ENCODE assay signal across 8 cellular contexts in genomic region chr1:207805841-207806421, GRCh38. TPM values are rescaled to one million over a fixed set of nuclear protein-coding genes. Genes with fewer than 3 reads are reported as not detected.
DNase-seq lines count a peak whose midpoint lies in the region; ATAC-seq, FAIRE-seq and TF ChIP-seq lines count a peak whose summit lies in the region.

No MANE protein-coding gene starts in this region.

- in situ Hi-C loops in K562 (cut with MboI) = no loop called here

- peak; percentile 82 for FAIRE-seq in K562 (lab: Jason Lieb, UNC)

- intact Hi-C loops in K562 (cut with micrococcal nuclease) = no loop called here
- intact Hi-C loops in OCI-LY7 (cut with micrococcal nuclease; ENCODE audit: unreplicated experiment) = no loop called here

- H2AFZ ChIP-seq in K562 (ENCODE audit: low read depth, low read length) (peak overlapping the region; percentile 63), OCI-LY7 (ENCODE audit: low read length) (no peak overlapping the region)

- no peaks in the 10 kb centered on the region for H3K27me3 ChIP-seq in K562 (ENCODE audit: control insufficient read depth in 2 of 2, insufficient read depth in 2 of 2, low read length in 2 of 2)
- no peaks in the 10 kb centered on the region for H3K27me3 ChIP-seq in kidney epithelial cell (ENCODE audit: control insufficient read depth, insufficient read depth, low read length)
- no peaks in the 10 kb centered on the region for H3K27me3 ChIP-seq in subcutaneous abdominal adipose tissue (ENCODE audit: control insufficient read depth in 5 of 5, insufficient read depth in 4 of 5, low read length in 5 of 5)

- WGBS in K562 (ENCODE audit: insufficient coverage, low coverage, missing lambda C conversion rate) = 15% methylated on average over 5 of the region's 5 CpGs

- CTCF ChIA-PET in K562 (lab: Yijun Ruan, JAX; ENCODE audit: low intra/inter-chr PET ratio) (no interaction called here), OCI-LY7 (lab: Charles Lee; ENCODE audit: unreplicated experiment) (interaction anchor here (0.9 to 1.1 kb wide), 2 partner anchors 14 to 17 kb away, joined by 3 to 4 read pairs; no protein-coding TSS in a partner anchor)

- H3K4me3 ChIP-seq in K562 (no peak overlapping the region), kidney epithelial cell (ENCODE audit: low read depth, low read length) (no peak overlapping the region), subcutaneous abdominal adipose tissue (ENCODE audit: low read depth in 1 of 5, low read length in 5 of 5) (no peak overlapping the region), OCI-LY7 (ENCODE audit: low read depth, low read length, poor library complexity, severe bottlenecking) (no peak overlapping the region)

- ATAC-seq in K562 (peak; percentile 86), GM21528 (IDR thresholded peaks at IDR 0.05; ENCODE audit: low FRiP score, unreplicated experiment) (no peak), HG03095 (IDR thresholded peaks at IDR 0.05; ENCODE audit: unreplicated experiment) (no peak), HG03565 (IDR thresholded peaks at IDR 0.05; ENCODE audit: unreplicated experiment) (no peak)

- no peak for TF ChIP-seq POLR2A in K562 (conservative IDR thresholded peaks at IDR 0.05)

- TF ChIP-seq CTCF in K562 (IDR thresholded peaks at IDR 0.05 in 2 of 3, conservative IDR thresholded peaks at IDR 0.05 in 1 of 3; ENCODE audit: insufficient read depth in 2 of 3, low read depth in 1 of 3, low read length in 3 of 3) (no peak), kidney epithelial cell (IDR thresholded peaks at IDR 0.05; ENCODE audit: insufficient read depth, low read length, poor library complexity, severe bottlenecking) (no peak), OCI-LY7 (conservative IDR thresholded peaks at IDR 0.05; ENCODE audit: low read length) (no peak)

- no peak for TF ChIP-seq RAD21 in K562 (CRISPR knock-in tag; conservative IDR thresholded peaks at IDR 0.05 in 1 of 2, IDR thresholded peaks at IDR 0.05 in 1 of 2)

- peak; percentile 63; the same call in 1 of the 2 replicates for TF ChIP-seq EP300 in K562 (IDR thresholded peaks at IDR 0.05; ENCODE audit: low read length)

- no peaks in the 10 kb centered on the region for H3K9me1 ChIP-seq in K562 (ENCODE audit: control insufficient read depth, insufficient read depth, low read length)

- no peaks in the 10 kb centered on the region for H3K9me2 ChIP-seq in OCI-LY7 (ENCODE audit: insufficient read depth, low read length)

- H3K36me3 ChIP-seq in K562 (ENCODE audit: control insufficient read depth, insufficient read depth, low read length) (peaks cover 23% of the 10 kb centered on the region; the same call in 2 of the 3 replicates), kidney epithelial cell (ENCODE audit: control insufficient read depth, insufficient read depth, low read length) (peaks cover 2% of the 10 kb centered on the region), subcutaneous abdominal adipose tissue (ENCODE audit: control insufficient read depth in 5 of 5, insufficient read depth in 5 of 5, low read length in 5 of 5) (peaks cover 11 to 96% (median 93%) of the 10 kb centered on the region in 5 donors), OCI-LY7 (ENCODE audit: insufficient read depth, low read length) (peaks cover 37% of the 10 kb centered on the region)

- POLR2A ChIA-PET in K562 (lab: Yijun Ruan, JAX) (interaction anchor here (0.6 to 2.7 kb wide), 10 partner anchors 9 to 859 kb away, joined by 3 to 12 read pairs (median 4); no protein-coding TSS in a partner anchor), OCI-LY7 (lab: Charles Lee) (interaction anchor here (0.5 to 1.5 kb wide), 2 partner anchors 16 to 1139 kb away, joined by 3 to 4 read pairs; no protein-coding TSS in a partner anchor)

- BruUV-seq in K562 (replicated peaks; lab: Mats Ljungman, UMichigan) (no TSS peak), OCI-LY7 (replicated peaks; lab: Mats Ljungman, UMichigan) (no TSS peak)

- H3K9ac ChIP-seq in K562 (ENCODE audit: insufficient read depth in 1 of 2, low read depth in 2 of 2, low read length in 2 of 2) = peak overlapping the region; percentile 6 to 23; a peak in 3 of 4 replicates
- H3K9ac ChIP-seq in subcutaneous abdominal adipose tissue (ENCODE audit: low read length in 5 of 5) = peak overlapping the region in 1 of 5 donors; percentile 59

- DNase-seq in HS-5 (ENCODE audit: low read depth) = peak; percentile 85
- peak; percentile 69 to 90 (median 85) for DNase-seq in K562 (ENCODE audit: extremely low read depth in 1 of 4, low spot score in 3 of 4)
- DNase-seq in kidney epithelial cell (ENCODE audit: low read depth) = peak; percentile 75
- no peak for DNase-seq in OCI-LY7 (ENCODE audit: low spot score)

- H3K9me3 ChIP-seq in K562 (replicated peaks; ENCODE audit: control insufficient read depth, insufficient read depth, low read depth, low read length) = no peaks in the 10 kb centered on the region
- H3K9me3 ChIP-seq in subcutaneous abdominal adipose tissue (ENCODE audit: control insufficient read depth in 5 of 5, low read length in 5 of 5) = no peaks in the 10 kb centered on the region
- H3K9me3 ChIP-seq in OCI-LY7 (ENCODE audit: low read length) = no peaks in the 10 kb centered on the region

- H3K79me2 ChIP-seq in K562 (ENCODE audit: control insufficient read depth, insufficient read depth, low read length) (no peaks in the 10 kb centered on the region), OCI-LY7 (ENCODE audit: insufficient read depth, low read depth, low read length) (no peaks in the 10 kb centered on the region)

- peaks cover 25 to 41% of the 10 kb centered on the region in 2 experiments for H3K4me1 ChIP-seq in K562 (replicated peaks in 1 of 2; ENCODE audit: control insufficient read depth in 2 of 2, insufficient read depth in 2 of 2, low read length in 2 of 2)
- peaks cover 15 to 69% (median 66%) of the 10 kb centered on the region in 5 donors for H3K4me1 ChIP-seq in subcutaneous abdominal adipose tissue (ENCODE audit: control insufficient read depth in 5 of 5, insufficient read depth in 5 of 5, low read length in 5 of 5)
- peaks cover 35% of the 10 kb centered on the region for H3K4me1 ChIP-seq in OCI-LY7 (ENCODE audit: insufficient read depth, low read length, poor library complexity, severe bottlenecking)

- no peaks in the 10 kb centered on the region for H4K20me1 ChIP-seq in K562 (replicated peaks; ENCODE audit: control insufficient read depth, insufficient read depth, low read length)
- H4K20me1 ChIP-seq in OCI-LY7 (ENCODE audit: insufficient read depth, low read length) = no peaks in the 10 kb centered on the region

- H3K27ac ChIP-seq in K562 (ENCODE audit: extremely low read depth, low read depth, low read length) (peak overlapping the region; percentile 44), subcutaneous abdominal adipose tissue (ENCODE audit: low read depth, low read length) (peak overlapping the region; percentile 84), OCI-LY7 (ENCODE audit: low read depth, low read length, poor library complexity, severe bottlenecking) (no peak overlapping the region)

- H3K4me2 ChIP-seq in K562 (ENCODE audit: insufficient read depth, low read length) (peak overlapping the region; percentile 52), OCI-LY7 (ENCODE audit: low read length) (no peak overlapping the region)

TF ChIP-seq in K562, 482 proteins besides CTCF, POLR2A, EP300 and RAD21 (continues in another document):
- TF ChIP-seq ZFX (CRISPR knock-in tag; IDR thresholded peaks at IDR 0.05) (no peak), ZNF707 (CRISPR knock-in tag; conservative IDR thresholded peaks at IDR 0.05) (no peak), ERF (CRISPR knock-in tag; IDR thresholded peaks at IDR 0.05) (no peak), U2AF1 (optimal IDR thresholded peaks at IDR 0.05; ENCODE audit: low read depth, low read length) (no peak), NKRF (IDR thresholded peaks at IDR 0.05; ENCODE audit: borderline replicate concordance) (no peak), CREM (IDR thresholded peaks at IDR 0.05; ENCODE audit: low read depth) (no peak), MTA2 (IDR thresholded peaks at IDR 0.05; ENCODE audit: low read depth) (peak; percentile 43; the same call in 1 of the 2 replicates), ESRRB (CRISPR knock-in tag; IDR thresholded peaks at IDR 0.05; ENCODE audit: borderline replicate concordance) (no peak), ZFP1 (CRISPR knock-in tag; IDR thresholded peaks at IDR 0.05) (no peak)

RNA-seq across cellular contexts. Expression of gene CD46, which starts 54.1 kb away (rescaled TPM):
- 356 and 908 TPM in 2 replicates for total RNA-seq in K562 (2011; cell fraction: chromatin; rRNA removed; ENCODE audit: low replicate concordance)
- 170 and 219 TPM in 2 replicates for total RNA-seq in K562 (2011; cell fraction: nucleolus; rRNA removed)
- 411 and 563 TPM in 2 replicates for total RNA-seq in K562 (2011; cell fraction: nucleoplasm; rRNA removed)
- total RNA-seq in K562 (2014; rRNA removed) (87.9 and 94.5 TPM in 2 replicates), K562 (2014; rRNA removed; fragmentation: Illumina TruSeq; extraction: Trizol) (156 and 168 TPM in 2 replicates), K562 (2015; rRNA removed; fragmentation: Illumina TruSeq; extraction: Trizol) (126 and 151 TPM in 2 replicates), K562 (2021) (143 and 156 TPM in 2 replicates), kidney epithelial cell (127 and 138 TPM in 2 replicates), OCI-LY7 (2022) (83.2 and 132 TPM in 2 replicates)
- polyA plus RNA-seq in K562 (2011; rRNA removed) (374 and 391 TPM in 2 replicates), K562 (2014; fragmentation: Illumina TruSeq; extraction: Trizol) (149 and 205 TPM in 2 replicates), K562 (2014; fragmentation: Nextera tagmentation; extraction: Ambion mirVana) (100 to 1,000 TPM; 143 to 220 TPM), K562 (2014; rRNA removed) (183 and 199 TPM in 2 replicates)
- 28.4 and 93.7 TPM in 2 replicates for polyA plus RNA-seq in K562 (2011; cell fraction: cytosol; rRNA removed)
- 370 and 950 TPM in 2 replicates for polyA plus RNA-seq in K562 (2011; cell fraction: nucleus; rRNA removed)
- 91.8 and 133 TPM in 2 replicates for polyA plus RNA-seq in K562 (2012)
- 160 and 229 TPM in 2 replicates for polyA minus RNA-seq in K562 (2011; rRNA and poly(A)+ RNA removed)
- 73.7 and 85.6 TPM in 2 replicates for polyA minus RNA-seq in K562 (2011; cell fraction: cytosol; rRNA and poly(A)+ RNA removed)
- polyA minus RNA-seq in K562 (2011; cell fraction: nucleus; rRNA and poly(A)+ RNA removed) = 188 and 382 TPM in 2 replicates
- 74.0 and 83.8 TPM in 2 replicates for total RNA-seq in OCI-LY7 (2014; rRNA removed; shearing (Covaris generic))
